In genomic region chr1:228299211-228299610, GRCh38 we compare ENCODE assay signal across 1 cellular context.
TF ChIP-seq lines count a peak whose summit lies in the region.

No MANE protein-coding gene starts in this region.

TF ChIP-seq in K562, 482 proteins besides CTCF, POLR2A, EP300 and RAD21 (continued from another document):
- no peak for TF ChIP-seq ASH1L (IDR thresholded peaks at IDR 0.05; ENCODE audit: borderline replicate concordance, low read depth, partially characterized antibody)
- TF ChIP-seq MAZ (CRISPR knock-in tag; conservative IDR thresholded peaks at IDR 0.05 in 1 of 2, IDR thresholded peaks at IDR 0.05 in 1 of 2) = no peak
- TF ChIP-seq SP1 (CRISPR knock-in tag; IDR thresholded peaks at IDR 0.05) = no peak
